8 cellular contexts compared by ENCODE assay signal in genomic region chr5:64766934-64767333, GRCh38. TPM values are rescaled to one million over a fixed set of nuclear protein-coding genes. Genes with fewer than 3 reads are reported as not detected.
DNase-seq lines count a peak whose midpoint lies in the region; TF ChIP-seq lines count a peak whose summit lies in the region.

No MANE protein-coding gene starts in this region.

- intact Hi-C loops in spleen (cut with DNase I; ENCODE audit: low total_unique reads) = no loop called here

- 19 to 49% (median 42%) methylated on average over 2 of the region's 2 CpGs for WGBS in spleen, 5 donors

- no peaks in the 10 kb centered on the region for H3K9me3 Mint-ChIP-seq in T-helper 2 cell treated with Interferon-gamma antibody and Interleukin-4, amounts not matched to agents 5 μg/mL and 100 μg/mL, for 36 hours

- no peaks in the 10 kb centered on the region for H3K9me2 ChIP-seq in SU-DHL-6 (replicated peaks; ENCODE audit: insufficient read depth, low read length)

- no peaks in the 10 kb centered on the region for H3K27me3 Mint-ChIP-seq in T-helper 2 cell treated with Interferon-gamma antibody and Interleukin-4, amounts not matched to agents 5 μg/mL and 100 μg/mL, for 36 hours (ENCODE audit: low read depth)

- H3K27me3 ChIP-seq in SU-DHL-6 (ENCODE audit: low read length) (no peaks in the 10 kb centered on the region), spleen (replicated peaks in 1 of 7) (no peaks in the 10 kb centered on the region)

- peak overlapping the region; percentile 89 for H3K9ac ChIP-seq in SU-DHL-6 (ENCODE audit: low read length)

- H3K4me1 ChIP-seq in spleen = peaks cover 31 to 85% (median 54%) of the 10 kb centered on the region in 6 donors

- H3K4me3 ChIP-seq in SU-DHL-6 (ENCODE audit: insufficient read depth, low read length, poor library complexity, severe bottlenecking) (peak overlapping the region; percentile 96), fibroblast of the aortic adventitia (ENCODE audit: low read depth, low read length) (peak overlapping the region; percentile 87), spleen (peak overlapping the region in 7 of 8 donors; percentile 74 to 92 (median 84))

- H2AFZ ChIP-seq in SU-DHL-6 (ENCODE audit: low read depth, low read length, severe bottlenecking) = no peak overlapping the region

- H3K36me3 ChIP-seq in SU-DHL-6 (ENCODE audit: low read length) (no peaks in the 10 kb centered on the region), spleen (peaks cover 0 to 30% (median 6%) of the 10 kb centered on the region in 6 donors)

- peaks cover 12% of the 10 kb centered on the region for H3K36me3 Mint-ChIP-seq in T-helper 2 cell treated with Interferon-gamma antibody and Interleukin-4, amounts not matched to agents 5 μg/mL and 100 μg/mL, for 36 hours (ENCODE audit: low read depth)

- no peak for DNase-seq in T-helper 2 cell treated with Interferon-gamma antibody and Interleukin-4, amounts not matched to agents 5 μg/mL and 100 μg/mL, for 36 hours (ENCODE audit: low spot score)
- DNase-seq in T-helper 2 cell (no peak), fibroblast of the aortic adventitia (ENCODE audit: low read depth) (no peak), spleen (no peak), UCSD-AML1 (lab: John Stamatoyannopoulos, UW; ENCODE audit: unreplicated experiment) (no peak), DMS 273 treated with DMSO at 0.1 percent for 48 hours (lab: John Stamatoyannopoulos, UW) (no peak), HuH-7.5 (ENCODE audit: low spot score) (no peak)

- peaks cover 74% of the 10 kb centered on the region for H3K79me2 ChIP-seq in SU-DHL-6 (ENCODE audit: insufficient read depth, low read length)

- H3K27ac Mint-ChIP-seq in T-helper 2 cell treated with Interferon-gamma antibody and Interleukin-4, amounts not matched to agents 5 μg/mL and 100 μg/mL, for 36 hours = peak overlapping the region; percentile 13

- no peak for TF ChIP-seq CTCF in SU-DHL-6 (IDR thresholded peaks at IDR 0.05; ENCODE audit: insufficient read depth, low read length, poor library complexity, severe bottlenecking)
- TF ChIP-seq CTCF in fibroblast of the aortic adventitia (IDR thresholded peaks at IDR 0.05; ENCODE audit: insufficient read depth, low read length) = no peak
- no peak for TF ChIP-seq CTCF in spleen (IDR thresholded peaks at IDR 0.05 in 8 of 11, conservative IDR thresholded peaks at IDR 0.05 in 3 of 11)

- peak overlapping the region; percentile 71 for H3K4me2 ChIP-seq in SU-DHL-6 (ENCODE audit: low read depth, low read length, poor library complexity, severe bottlenecking)

- peak overlapping the region; percentile 99 for H3K4me3 Mint-ChIP-seq in T-helper 2 cell treated with Interferon-gamma antibody and Interleukin-4, amounts not matched to agents 5 μg/mL and 100 μg/mL, for 36 hours

- H4K20me1 ChIP-seq in SU-DHL-6 (ENCODE audit: low read depth, low read length) = no peaks in the 10 kb centered on the region

- H3K9me3 ChIP-seq in SU-DHL-6 (ENCODE audit: insufficient read depth, low read length) = no peaks in the 10 kb centered on the region
- H3K9me3 ChIP-seq in spleen = no peaks in the 10 kb centered on the region

- H3K4me1 Mint-ChIP-seq in T-helper 2 cell treated with Interferon-gamma antibody and Interleukin-4, amounts not matched to agents 5 μg/mL and 100 μg/mL, for 36 hours (ENCODE audit: low read depth) = peaks cover 32% of the 10 kb centered on the region

- no peaks in the 10 kb centered on the region for H3F3A ChIP-seq in SU-DHL-6 (ENCODE audit: insufficient read depth)

- TF ChIP-seq POLR2A in spleen (IDR thresholded peaks at IDR 0.05) = no peak

- H3K27ac ChIP-seq in SU-DHL-6 (ENCODE audit: low read depth, low read length) = no peak overlapping the region
- peak overlapping the region in 1 of 8 donors; percentile 26 for H3K27ac ChIP-seq in spleen

RNA-seq across cellular contexts. Expression of gene SREK1IP1, which starts 1.6 kb away (rescaled TPM):
- 7.5 and 13.3 TPM in 2 replicates for total RNA-seq in fibroblast of the aortic adventitia (ENCODE audit: low replicate concordance)
- 10 to 100 TPM; 10.8 to 18.7 (median 16.4) TPM for total RNA-seq in spleen
- 10 to 100 TPM; 10.5 to 27.3 (median 17.0) TPM for polyA plus RNA-seq in spleen

RNA-seq across cellular contexts. Expression of gene CWC27, which starts 1.8 kb away (rescaled TPM):
- total RNA-seq in fibroblast of the aortic adventitia (ENCODE audit: low replicate concordance) (22.6 and 32.8 TPM in 2 replicates), spleen (10 to 100 TPM; 11.1 to 22.1 (median 16.5) TPM)
- polyA plus RNA-seq in spleen = 10 to 100 TPM; 11.8 to 17.9 (median 14.9) TPM
